Comparison of ENCODE assay signal across 12 cellular contexts in genomic region chr11:40183073-40184064, GRCh38.
DNase-seq lines count a peak whose midpoint lies in the region; ATAC-seq and TF ChIP-seq lines count a peak whose summit lies in the region.
"Had no signal": no experiment of that assay in that cellular context is flagged by ENCODE, and none has a peak within 500 bp of the region (broad histone marks: within the 10 kb centered on the region; RNA-seq: fewer than 3 reads in every experiment).

No MANE protein-coding gene starts in this region.

- DNase-seq in GM13977 (ENCODE audit: low spot score) (peak; percentile 7), DMS53 treated with DMSO at 0.1 percent for 48 hours (lab: John Stamatoyannopoulos, UW; ENCODE audit: unreplicated experiment) (no peak), NK-92 (lab: John Stamatoyannopoulos, UW; ENCODE audit: unreplicated experiment) (no peak), head of caudate nucleus (no peak), activated gamma-delta T cell (lab: John Stamatoyannopoulos, UW) (no peak)
- DNase-seq: ACHN, activated B cell treated with CpG ODN at 0.5 μM for 24 hours, DMS79, esophagus squamous epithelium had no signal

- peak; percentile 77 for ATAC-seq in GM19455 (IDR thresholded peaks at IDR 0.05; ENCODE audit: unreplicated experiment)
- peak; percentile 69 for ATAC-seq in HG02884 (IDR thresholded peaks at IDR 0.05; ENCODE audit: unreplicated experiment)
- peak; percentile 69 for ATAC-seq in HG03558 (IDR thresholded peaks at IDR 0.05; ENCODE audit: extremely low read depth, unreplicated experiment)

- no peak for TF ChIP-seq CTCF in GM13977 (IDR thresholded peaks at IDR 0.05; ENCODE audit: extremely low read depth, insufficient read depth, missing control alignments)

- intact Hi-C loops in head of caudate nucleus (cut with DNase I), result no loop called here

- in situ Hi-C loops in GM13977 (cut with MboI; ENCODE audit: low pct_unique_long_range_greater_than_20kb, low sequenced_read_pairs, unreplicated experiment), result no loop called here
